ENCODE assay signal across 26 cellular contexts in genomic region chr13:51244637-51245405, GRCh38. TPM values are rescaled to one million over a fixed set of nuclear protein-coding genes. Genes with fewer than 3 reads are reported as not detected.
A peak's percentile ranks its signal among the peaks of the same experiment; 100 is the strongest.
DNase-seq lines count a peak whose midpoint lies in the region; ATAC-seq and TF ChIP-seq lines count a peak whose summit lies in the region.
"Had no signal": no experiment of that assay in that cellular context is flagged by ENCODE, and none has a peak within 500 bp of the region (broad histone marks: within the 10 kb centered on the region; RNA-seq: fewer than 3 reads in every experiment).

No MANE protein-coding gene starts in this region.

- ATAC-seq in GM19324 (IDR thresholded peaks at IDR 0.05; ENCODE audit: low FRiP score, unreplicated experiment): no peak
- ATAC-seq: sciatic nerve had no signal

- H2AK5ac ChIP-seq in H9 (ENCODE audit: insufficient read length, low read length) (peak overlapping the region; percentile 41), mesendoderm (ENCODE audit: low read length) (no peak overlapping the region)

- WGBS in H9 (ENCODE audit: extremely low coverage, insufficient read length, low lambda C conversion rate): no CpG with 5 or more reads among the region's 14 CpGs
- no CpG with 5 or more reads among the region's 14 CpGs for WGBS in mesendoderm (ENCODE audit: extremely low coverage, insufficient coverage, low lambda C conversion rate)

- H3K4ac ChIP-seq in H9 (ENCODE audit: low read depth, low read length) (no peak overlapping the region; the same call in 1 of the 2 replicates), mesendoderm (ENCODE audit: low read depth, low read length) (no peak overlapping the region)

- H3K4me3 ChIP-seq in mesendoderm (ENCODE audit: low read length): no peak overlapping the region
- no peak overlapping the region for H3K4me3 ChIP-seq in CD4-positive, alpha-beta memory T cell (ENCODE audit: low read length in 2 of 2)
- H3K4me3 ChIP-seq: cardiac muscle cell, SJSA1, thoracic aorta, vagina had no signal

- H3K4me2 ChIP-seq in H9 (ENCODE audit: insufficient read depth, insufficient read length, low read length) (peak overlapping the region; percentile 28), mesendoderm (ENCODE audit: low read length) (no peak overlapping the region)

- H3K4me1 Mint-ChIP-seq in H9: peaks cover 58 to 75% of the 10 kb centered on the region in 2 experiments
- no peaks in the 10 kb centered on the region for H3K4me1 Mint-ChIP-seq in CD4-positive, alpha-beta memory T cell
- H3K4me1 Mint-ChIP-seq: activated CD4-positive, alpha-beta memory T cell treated with anti-CD3 and anti-CD28 coated beads, Interleukin-2, amount 10 ng/mL, durations not matched to agents 7 days and 5 days; stimulated activated naive B cell treated with anti-CD40 and anti-IgM and Interleukin-4, amounts not matched to agents 10 μg/mL and 1 μg/mL and 100 μg/mL, for 72 hours had no signal

- H3K23ac ChIP-seq in H9 (ENCODE audit: insufficient read length, low read depth, low read length): no peak overlapping the region
- H3K23ac ChIP-seq in mesendoderm (ENCODE audit: low read length): no peak overlapping the region

- H2BK15ac ChIP-seq in H9 (ENCODE audit: low read depth, low read length): no peak overlapping the region
- no peak overlapping the region for H2BK15ac ChIP-seq in mesendoderm (replicated peaks; ENCODE audit: low read depth)

- H3K56ac ChIP-seq in H9 (ENCODE audit: insufficient read length, low read depth, low read length): no peak overlapping the region
- no peak overlapping the region for H3K56ac ChIP-seq in mesendoderm (ENCODE audit: low read length)

- H3K27ac ChIP-seq in H9 (ENCODE audit: insufficient read length, low read depth, low read length) (peak overlapping the region; percentile 88), caudate nucleus (ENCODE audit: low read depth, low read length) (peak overlapping the region; percentile 99), mesendoderm (ENCODE audit: low read depth, low read length) (no peak overlapping the region)
- no peak overlapping the region for H3K27ac ChIP-seq in CD4-positive, alpha-beta memory T cell (ENCODE audit: low read depth, low read length)
- H3K27ac ChIP-seq: cardiac muscle cell, HL-60, SJSA1, thoracic aorta, vagina had no signal

- POLR2A ChIA-PET in CD4-positive, alpha-beta memory T cell (lab: Charles Lee; ENCODE audit: partially characterized antibody): no interaction called here

- CTCF ChIA-PET in CD4-positive, alpha-beta memory T cell (lab: Charles Lee; ENCODE audit: partially characterized antibody): interaction anchor here (1.2 kb wide), 1 partner anchor 42 kb away, joined by 7 read pairs; no protein-coding TSS in a partner anchor

- H4K8ac ChIP-seq in H9 (replicated peaks; ENCODE audit: insufficient read length, low read depth, low read length): no peak overlapping the region
- H4K8ac ChIP-seq in mesendoderm (ENCODE audit: low read depth, low read length): no peak overlapping the region

- H4K5ac ChIP-seq in H9 (ENCODE audit: insufficient read length, low read depth, low read length) (peak overlapping the region; percentile 72), mesendoderm (ENCODE audit: low read length) (no peak overlapping the region)

- H3K9me3 ChIP-seq in H9 (ENCODE audit: control insufficient read depth, low read depth, low read length): no peaks in the 10 kb centered on the region
- no peaks in the 10 kb centered on the region for H3K9me3 ChIP-seq in CD4-positive, alpha-beta memory T cell (ENCODE audit: control insufficient read depth in 1 of 2, low read length in 2 of 2)
- H3K9me3 ChIP-seq: SJSA1, thoracic aorta, vagina had no signal

- TF ChIP-seq CTCF in H9 (conservative IDR thresholded peaks at IDR 0.05): no peak

- peaks cover 2% of the 10 kb centered on the region for H4K20me1 ChIP-seq in H9 (ENCODE audit: control insufficient read depth, insufficient read depth, insufficient read length)

- H3K18ac ChIP-seq in H9 (ENCODE audit: insufficient read length, low read depth, low read length) (peak overlapping the region; percentile 68), mesendoderm (ENCODE audit: low read length) (no peak overlapping the region)

- peaks cover 40% of the 10 kb centered on the region; the same call in 1 of the 2 replicates for H3K4me1 ChIP-seq in H9 (ENCODE audit: insufficient read depth, low read length)
- no peaks in the 10 kb centered on the region for H3K4me1 ChIP-seq in mesendoderm (ENCODE audit: control insufficient read depth, low read depth, low read length)
- H3K4me1 ChIP-seq in CD4-positive, alpha-beta memory T cell (ENCODE audit: insufficient read depth, low read length): no peaks in the 10 kb centered on the region
- H3K4me1 ChIP-seq: SJSA1, vagina had no signal

- H3K79me1 ChIP-seq in H9 (ENCODE audit: insufficient read depth, low read depth, low read length, poor library complexity, severe bottlenecking) (no peaks in the 10 kb centered on the region), mesendoderm (ENCODE audit: low read length) (no peaks in the 10 kb centered on the region)

- intact Hi-C loops in CD4-positive, alpha-beta memory T cell (cut with micrococcal nuclease): no loop called here

- H3K27me3 Mint-ChIP-seq in H9 (ENCODE audit: low read depth): no peaks in the 10 kb centered on the region
- H3K27me3 Mint-ChIP-seq in CD4-positive, alpha-beta memory T cell: peaks cover 10 to 13% of the 10 kb centered on the region in 2 donors

- H3K4me3 Mint-ChIP-seq in H9: peak overlapping the region; percentile 45 to 69; a peak in 4 of 5 replicates
- H3K4me3 Mint-ChIP-seq in CD4-positive, alpha-beta memory T cell: no peak overlapping the region
- H3K4me3 Mint-ChIP-seq: activated CD4-positive, alpha-beta memory T cell treated with anti-CD3 and anti-CD28 coated beads, Interleukin-2, amount 10 ng/mL, durations not matched to agents 7 days and 5 days; activated naive CD8-positive, alpha-beta T cell; neural crest cell; stimulated activated naive B cell treated with anti-CD40 and anti-IgM and Interleukin-4, amounts not matched to agents 10 μg/mL and 1 μg/mL and 100 μg/mL, for 72 hours had no signal

- no peak overlapping the region for H2AFZ ChIP-seq in H9 (ENCODE audit: low read length)

- H3K9me3 Mint-ChIP-seq in H9: no peaks in the 10 kb centered on the region
- no peaks in the 10 kb centered on the region for H3K9me3 Mint-ChIP-seq in CD4-positive, alpha-beta memory T cell
- H3K9me3 Mint-ChIP-seq: activated CD4-positive, alpha-beta memory T cell treated with anti-CD3 and anti-CD28 coated beads, Interleukin-2, amount 10 ng/mL, durations not matched to agents 7 days and 5 days; activated T-helper 2 cell treated with anti-CD3 and anti-CD28 coated beads, Interferon-gamma antibody, Interleukin-2, Interleukin-4, amounts not matched to agents 10 μg/mL and 5 μg/mL and 100 μg/mL, durations not matched to agents 14 hours and 24 hours and 36 hours; neural crest cell; stimulated activated naive B cell treated with anti-CD40 and anti-IgM and Interleukin-4, amounts not matched to agents 10 μg/mL and 1 μg/mL and 100 μg/mL, for 72 hours had no signal

- H3K79me2 ChIP-seq in H9 (ENCODE audit: insufficient read depth, low read length) (peaks cover 10% of the 10 kb centered on the region; the same call in 1 of the 2 replicates), mesendoderm (ENCODE audit: control insufficient read depth, insufficient read depth, low read length) (no peaks in the 10 kb centered on the region)

- H3T11ph ChIP-seq in H9 (ENCODE audit: low read length): no peak overlapping the region

- peak overlapping the region; percentile 94 for H4K91ac ChIP-seq in H9 (ENCODE audit: insufficient read length, low read depth, low read length)

- no peaks in the 10 kb centered on the region for H3K23me2 ChIP-seq in H9 (ENCODE audit: insufficient read length, low read depth, low read length, poor library complexity, severe bottlenecking)

- H3K27ac Mint-ChIP-seq in H9: peak overlapping the region; percentile 96 to 98 (median 98)
- no peak overlapping the region for H3K27ac Mint-ChIP-seq in CD4-positive, alpha-beta memory T cell
- H3K27ac Mint-ChIP-seq: activated CD4-positive, alpha-beta memory T cell treated with anti-CD3 and anti-CD28 coated beads, Interleukin-2, amount 10 ng/mL, durations not matched to agents 7 days and 5 days; activated naive CD8-positive, alpha-beta T cell; activated T-helper 2 cell treated with anti-CD3 and anti-CD28 coated beads, Interferon-gamma antibody, Interleukin-2, Interleukin-4, amounts not matched to agents 10 μg/mL and 5 μg/mL and 100 μg/mL, durations not matched to agents 14 hours and 24 hours and 36 hours; stimulated activated naive B cell treated with anti-CD40 and anti-IgM and Interleukin-4, amounts not matched to agents 10 μg/mL and 1 μg/mL and 100 μg/mL, for 72 hours had no signal

- peaks cover 10 to 20% (median 17%) of the 10 kb centered on the region in 3 experiments; a peak in 6 of 7 replicates for H3K36me3 Mint-ChIP-seq in H9 (ENCODE audit: insufficient read depth in 1 of 3, low read depth in 3 of 3)
- no peaks in the 10 kb centered on the region for H3K36me3 Mint-ChIP-seq in CD4-positive, alpha-beta memory T cell
- H3K36me3 Mint-ChIP-seq: activated naive CD8-positive, alpha-beta T cell; stimulated activated naive B cell treated with anti-CD40 and anti-IgM and Interleukin-4, amounts not matched to agents 10 μg/mL and 1 μg/mL and 100 μg/mL, for 72 hours had no signal

- peak overlapping the region; percentile 48; the same call in 1 of the 2 replicates for H3K14ac ChIP-seq in H9 (ENCODE audit: insufficient read depth, low read length)

- H3K9ac ChIP-seq in H9 (ENCODE audit: extremely low read depth, insufficient read length, low read length) (no peak overlapping the region), mesendoderm (ENCODE audit: low read length) (no peak overlapping the region)

- H3K27me3 ChIP-seq in H9 (ENCODE audit: insufficient read depth, low read length) (no peaks in the 10 kb centered on the region), mesendoderm (ENCODE audit: insufficient read depth, low read length, poor library complexity) (no peaks in the 10 kb centered on the region)
- no peaks in the 10 kb centered on the region for H3K27me3 ChIP-seq in CD4-positive, alpha-beta memory T cell (ENCODE audit: insufficient read depth, low read length)
- H3K27me3 ChIP-seq: cardiac muscle cell, vagina had no signal

- H3K36me3 ChIP-seq in mesendoderm (ENCODE audit: control insufficient read depth, insufficient read depth, low read length): no peaks in the 10 kb centered on the region
- H3K36me3 ChIP-seq in CD4-positive, alpha-beta memory T cell (ENCODE audit: insufficient read depth, low read length): no peaks in the 10 kb centered on the region
- H3K36me3 ChIP-seq: cardiac muscle cell, SJSA1, thoracic aorta, vagina had no signal

- DNase-seq in ELF-1 (ENCODE audit: low read depth, low spot score) (peak; percentile 69), H9 (peak; percentile 65), caudate nucleus (lab: John Stamatoyannopoulos, UW) (no peak), mesendoderm (peak; percentile 38), ecto neural progenitor cell (ENCODE audit: low spot score) (no peak), NCI-H2081 treated with DMSO at 0.1 percent for 48 hours (lab: John Stamatoyannopoulos, UW) (no peak)
- DNase-seq in CD4-positive, alpha-beta memory T cell: no peak
- DNase-seq: activated CD4-positive, alpha-beta memory T cell treated with anti-CD3 and anti-CD28 coated beads, Interleukin-2, amount 10 ng/mL, durations not matched to agents 7 days and 5 days; activated CD4-positive, alpha-beta T cell treated with anti-CD3 and anti-CD28 coated beads for 1 hour; aorta; kidney; NCI-H187; NCI-H2227 treated with DMSO at 0.1 percent for 48 hours; RPMI8226; stimulated activated CD4-positive, alpha-beta T cell treated with anti-CD3 and anti-CD28 coated beads, Interleukin-4, amount 100 ng/mL, for 4 hours; stimulated activated naive B cell treated with anti-CD40 and anti-IgM and Interleukin-4, amounts not matched to agents 10 μg/mL and 1 μg/mL and 100 μg/mL, for 72 hours had no signal

- H2BK20ac ChIP-seq in H9 (ENCODE audit: low read depth, low read length, poor library complexity, severe bottlenecking): peak overlapping the region; percentile 86

- peak overlapping the region; percentile 82 for H2BK5ac ChIP-seq in H9 (ENCODE audit: insufficient read length, low read length)
- no peak overlapping the region for H2BK5ac ChIP-seq in mesendoderm (ENCODE audit: low read length)

- peak overlapping the region; percentile 99 for H2BK12ac ChIP-seq in H9 (ENCODE audit: insufficient read length, low read depth, low read length)

- H2BK120ac ChIP-seq in H9 (ENCODE audit: low read depth, low read length, poor library complexity, severe bottlenecking) (no peak overlapping the region), mesendoderm (ENCODE audit: low read depth, low read length) (no peak overlapping the region)

RNA-seq across cellular contexts. Expression of gene FAM124A, which starts 22.6 kb away (rescaled TPM):
- 40.1 and 41.9 TPM in 2 replicates for total RNA-seq in H9 (2021)
- polyA plus RNA-seq in mesendoderm (2013, experiment 1 of 2): 10.9 TPM
- 11.2 TPM for polyA plus RNA-seq in mesendoderm (2013, experiment 2 of 2)
- not detected for total RNA-seq in CD4-positive, alpha-beta memory T cell
- polyA plus RNA-seq in CD4-positive, alpha-beta memory T cell: not detected

Comparison
In these comparisons a context has a peak if more than half of its experiments do, and no peak if none do; other contexts are left out.
1. DNase-seq: peak in ELF-1 (single experiment), H9 (single experiment) and mesendoderm (single experiment); none in caudate nucleus (0 of 61), ecto neural progenitor cell (single experiment), NCI-H2081 treated with DMSO at 0.1 percent for 48 hours (single experiment) and CD4-positive, alpha-beta memory T cell (0 of 5).
2. H3K27ac ChIP-seq: peak in H9 (single experiment) and caudate nucleus (single experiment); none in mesendoderm (single experiment) and CD4-positive, alpha-beta memory T cell (single experiment).
3. H3K27ac Mint-ChIP-seq: peak in H9 (3 of 3); none in CD4-positive, alpha-beta memory T cell (0 of 7).
4. H3K4me3 Mint-ChIP-seq: peak in H9 (2 of 2); none in CD4-positive, alpha-beta memory T cell (0 of 8).
5. RNA of gene FAM124A, which starts 22.6 kb away (total RNA-seq): 40.1 to 41.9 TPM in H9; not detected in CD4-positive, alpha-beta memory T cell; every median in the first group is over 10 times any median in the second.